9 cellular contexts compared by ENCODE assay signal in genomic region chr3:71859128-71859519, GRCh38.
A peak's percentile ranks its signal among the peaks of the same experiment; 100 is the strongest.
DNase-seq lines count a peak whose midpoint lies in the region; ATAC-seq and TF ChIP-seq lines count a peak whose summit lies in the region.
"Had no signal": no experiment of that assay in that cellular context is flagged by ENCODE, and none has a peak within 500 bp of the region (broad histone marks: within the 10 kb centered on the region; RNA-seq: fewer than 3 reads in every experiment).

No MANE protein-coding gene starts in this region.

- no peaks in the 10 kb centered on the region for H3K9me3 Mint-ChIP-seq in natural killer cell

- H3K4me3 ChIP-seq in GM12865 (ENCODE audit: low read depth, low read length) (no peak overlapping the region), dorsolateral prefrontal cortex (no peak overlapping the region)

- peak; percentile 95 to 97 for DNase-seq in AML-193 (lab: John Stamatoyannopoulos, UW)
- DNase-seq in GM12865 (ENCODE audit: low read depth): peak; percentile 22
- DNase-seq in NCI-H774 (lab: John Stamatoyannopoulos, UW): peak; percentile 20
- no peak for DNase-seq in dorsolateral prefrontal cortex
- DNase-seq in natural killer cell: no peak
- no peak for DNase-seq in NCI-H146 (lab: John Stamatoyannopoulos, UW)
- DNase-seq: stimulated activated naive B cell treated with anti-CD40 and anti-IgM and Interleukin-4, amounts not matched to agents 10 μg/mL and 1 μg/mL and 100 μg/mL, for 72 hours had no signal

- no peaks in the 10 kb centered on the region for H3K36me3 Mint-ChIP-seq in natural killer cell

- peak; percentile 20 for TF ChIP-seq CTCF in GM12865 (IDR thresholded peaks at IDR 0.05; ENCODE audit: insufficient read depth, low read depth, low read length, missing control alignments)
- TF ChIP-seq CTCF in dorsolateral prefrontal cortex (IDR thresholded peaks at IDR 0.05 in 54 of 56, conservative IDR thresholded peaks at IDR 0.05 in 2 of 56; ENCODE audit: low read depth in 1 of 56, partially characterized antibody in 56 of 56): peak in 53 of 56 donors; percentile 18 to 79 (median 52)
- peak; percentile 24 for TF ChIP-seq CTCF in natural killer cell (IDR thresholded peaks at IDR 0.05)

- no peak overlapping the region for H3K27ac ChIP-seq in dorsolateral prefrontal cortex

- peaks cover 10 to 15% of the 10 kb centered on the region in 2 donors for H3K4me1 Mint-ChIP-seq in natural killer cell
- H3K4me1 Mint-ChIP-seq: stimulated activated naive B cell treated with anti-CD40 and anti-IgM and Interleukin-4, amounts not matched to agents 10 μg/mL and 1 μg/mL and 100 μg/mL, for 72 hours had no signal

- H3K27ac Mint-ChIP-seq in natural killer cell: no peak overlapping the region
- H3K27ac Mint-ChIP-seq: stimulated activated naive B cell treated with anti-CD40 and anti-IgM and Interleukin-4, amounts not matched to agents 10 μg/mL and 1 μg/mL and 100 μg/mL, for 72 hours had no signal

- ATAC-seq in natural killer cell (peak; percentile 66 to 82 (median 73)), GM18909 (IDR thresholded peaks at IDR 0.05; ENCODE audit: poor library complexity, unreplicated experiment) (no peak), GM21723 (IDR thresholded peaks at IDR 0.05; ENCODE audit: unreplicated experiment) (no peak)

- peaks cover 0 to 4% (median 0%) of the 10 kb centered on the region in 45 donors for H3K27me3 ChIP-seq in dorsolateral prefrontal cortex

- H3K4me3 Mint-ChIP-seq in natural killer cell: no peak overlapping the region
- H3K4me3 Mint-ChIP-seq: stimulated activated naive B cell treated with anti-CD40 and anti-IgM and Interleukin-4, amounts not matched to agents 10 μg/mL and 1 μg/mL and 100 μg/mL, for 72 hours had no signal

- peaks cover 22 to 38% of the 10 kb centered on the region in 2 donors for H3K27me3 Mint-ChIP-seq in natural killer cell (ENCODE audit: low read depth in 2 of 2)

- intact Hi-C loops in dorsolateral prefrontal cortex (cut with DNase I) (loop anchor here in 1 of 2 donors (2.0 to 5.0 kb wide), 2 partner anchors 130 to 147 kb away; no protein-coding TSS in a partner anchor), natural killer cell (cut with micrococcal nuclease) (loop anchor here (1.0 kb wide), 1 partner anchor 148 kb away; no protein-coding TSS in a partner anchor)

Comparison
In these comparisons a context has a peak if more than half of its experiments do, and no peak if none do; other contexts are left out.
1. DNase-seq: peak in AML-193 (2 of 2), GM12865 (single experiment) and NCI-H774 (single experiment); none in dorsolateral prefrontal cortex (0 of 10), natural killer cell (single experiment) and NCI-H146 (single experiment).
2. ATAC-seq: peak in natural killer cell (3 of 3); none in GM18909 (single experiment) and GM21723 (single experiment).
3. Peak in every context shown above with its lines, with median percentiles within 50 percentile points of each other: CTCF ChIP-seq.